8 cellular contexts compared by ENCODE assay signal in the genomic region with DNA sequence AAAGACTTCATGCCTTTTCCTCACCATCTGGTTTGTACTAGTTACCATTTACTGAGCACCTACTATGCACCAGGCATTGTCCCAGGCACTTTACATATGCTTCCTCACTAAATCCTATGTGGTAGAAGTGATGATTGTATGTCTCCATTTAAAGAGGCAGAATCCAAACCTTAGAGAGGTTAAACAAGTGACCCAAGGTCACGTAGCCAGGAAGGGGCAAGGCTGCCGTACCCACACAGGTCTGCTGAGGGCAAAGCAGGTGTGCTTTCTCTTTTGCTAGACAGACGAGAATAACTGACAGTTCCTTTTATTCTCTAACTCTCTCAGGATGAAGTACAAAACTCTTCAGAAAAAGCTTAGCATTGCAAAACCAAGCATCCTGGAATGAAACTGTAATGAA.
"Had no signal": no experiment of that assay in that cellular context is flagged by ENCODE, and none has a peak within 500 bp of the region (broad histone marks: within the 10 kb centered on the region; RNA-seq: fewer than 3 reads in every experiment).

No MANE protein-coding gene starts in this region.

- H3K36me3 ChIP-seq: HAP-1 had no signal

- H3K9ac ChIP-seq: GM23248 had no signal

- DNase-seq: GM23248, GOT3, H9, HCEC 1CT, HFFc6 had no signal

- H3K4me3 ChIP-seq: GM23248, GM23338, HAP-1 had no signal

- ATAC-seq: GM23338, HCT116 had no signal

- H3K27ac ChIP-seq: GM23248 had no signal

- H3K4me1 ChIP-seq: HAP-1 had no signal

- H2AFZ ChIP-seq: GM23248, GM23338 had no signal

- H3K4me2 ChIP-seq: GM23338 had no signal

- H3K9me3 ChIP-seq: HAP-1 had no signal
